In genomic region chr17:80878876-80879722, GRCh38 we compare ENCODE assay signal across 2 cellular contexts.
TF ChIP-seq lines count a peak whose summit lies in the region.

No MANE protein-coding gene starts in this region.

TF ChIP-seq in HepG2, 621 proteins besides CTCF, POLR2A, EP300 and RAD21 (continued from another document):
- TF ChIP-seq MLXIP (CRISPR knock-in tag; IDR thresholded peaks at IDR 0.05; ENCODE audit: borderline replicate concordance) (no peak), NKX3-1 (CRISPR knock-in tag; IDR thresholded peaks at IDR 0.05) (no peak), ZNF44 (CRISPR knock-in tag; IDR thresholded peaks at IDR 0.05) (no peak), RFX5 (IDR thresholded peaks at IDR 0.05; ENCODE audit: low read depth, low read length) (no peak), ZNF256 (CRISPR knock-in tag; conservative IDR thresholded peaks at IDR 0.05) (no peak), HNRNPH1 (optimal IDR thresholded peaks at IDR 0.05; ENCODE audit: low read depth, low read length) (no peak), ATF7-NPFF (CRISPR knock-in tag; IDR thresholded peaks at IDR 0.05; ENCODE audit: low read depth) (no peak), SRY (CRISPR knock-in tag; IDR thresholded peaks at IDR 0.05) (no peak), ZNF614 (CRISPR knock-in tag; IDR thresholded peaks at IDR 0.05; ENCODE audit: borderline replicate concordance) (no peak), RARA (CRISPR knock-in tag; IDR thresholded peaks at IDR 0.05) (no peak), LBX2 (CRISPR knock-in tag; IDR thresholded peaks at IDR 0.05; ENCODE audit: borderline replicate concordance) (no peak), ZMYM4 (CRISPR knock-in tag; IDR thresholded peaks at IDR 0.05) (no peak), PRMT3 (CRISPR knock-in tag; IDR thresholded peaks at IDR 0.05; ENCODE audit: borderline replicate concordance, low read depth) (no peak)

TF ChIP-seq in WTC11, 78 proteins besides CTCF, POLR2A, EP300 and RAD21 (continued from another document):
- TF ChIP-seq ZNF425 (CRISPR knock-in tag; conservative IDR thresholded peaks at IDR 0.05) (no peak), NR2C2 (CRISPR knock-in tag; IDR thresholded peaks at IDR 0.05) (no peak)
TF ChIP-seq in WTC11: peak in this region for 0.
